ENCODE assay signal across 1 cellular context in the genomic region with DNA sequence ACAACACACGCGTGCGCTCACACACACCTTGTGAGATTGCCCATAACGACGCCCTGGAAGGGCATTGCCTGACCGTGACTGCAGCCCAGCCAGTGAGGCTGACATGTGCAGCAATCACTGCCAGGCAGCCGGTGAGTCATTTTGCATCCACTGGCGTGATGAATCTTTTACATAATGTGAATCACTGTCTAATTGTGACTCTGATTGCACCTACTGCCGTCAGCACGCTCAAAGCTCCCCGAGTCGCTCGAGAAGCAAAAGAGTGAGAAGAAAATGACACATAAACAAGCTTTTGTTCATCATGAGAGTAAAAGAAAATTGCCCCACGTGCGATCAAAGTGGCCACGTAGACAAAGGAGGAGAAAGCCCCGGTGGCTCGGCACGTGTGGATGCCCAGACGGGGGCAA.
TF ChIP-seq lines count a peak whose summit lies in the region.

No MANE protein-coding gene starts in this region.

TF ChIP-seq in GM23338, 12 proteins besides CTCF, POLR2A, EP300 and RAD21 (continued from another document):
- TF ChIP-seq, protein P1, sequence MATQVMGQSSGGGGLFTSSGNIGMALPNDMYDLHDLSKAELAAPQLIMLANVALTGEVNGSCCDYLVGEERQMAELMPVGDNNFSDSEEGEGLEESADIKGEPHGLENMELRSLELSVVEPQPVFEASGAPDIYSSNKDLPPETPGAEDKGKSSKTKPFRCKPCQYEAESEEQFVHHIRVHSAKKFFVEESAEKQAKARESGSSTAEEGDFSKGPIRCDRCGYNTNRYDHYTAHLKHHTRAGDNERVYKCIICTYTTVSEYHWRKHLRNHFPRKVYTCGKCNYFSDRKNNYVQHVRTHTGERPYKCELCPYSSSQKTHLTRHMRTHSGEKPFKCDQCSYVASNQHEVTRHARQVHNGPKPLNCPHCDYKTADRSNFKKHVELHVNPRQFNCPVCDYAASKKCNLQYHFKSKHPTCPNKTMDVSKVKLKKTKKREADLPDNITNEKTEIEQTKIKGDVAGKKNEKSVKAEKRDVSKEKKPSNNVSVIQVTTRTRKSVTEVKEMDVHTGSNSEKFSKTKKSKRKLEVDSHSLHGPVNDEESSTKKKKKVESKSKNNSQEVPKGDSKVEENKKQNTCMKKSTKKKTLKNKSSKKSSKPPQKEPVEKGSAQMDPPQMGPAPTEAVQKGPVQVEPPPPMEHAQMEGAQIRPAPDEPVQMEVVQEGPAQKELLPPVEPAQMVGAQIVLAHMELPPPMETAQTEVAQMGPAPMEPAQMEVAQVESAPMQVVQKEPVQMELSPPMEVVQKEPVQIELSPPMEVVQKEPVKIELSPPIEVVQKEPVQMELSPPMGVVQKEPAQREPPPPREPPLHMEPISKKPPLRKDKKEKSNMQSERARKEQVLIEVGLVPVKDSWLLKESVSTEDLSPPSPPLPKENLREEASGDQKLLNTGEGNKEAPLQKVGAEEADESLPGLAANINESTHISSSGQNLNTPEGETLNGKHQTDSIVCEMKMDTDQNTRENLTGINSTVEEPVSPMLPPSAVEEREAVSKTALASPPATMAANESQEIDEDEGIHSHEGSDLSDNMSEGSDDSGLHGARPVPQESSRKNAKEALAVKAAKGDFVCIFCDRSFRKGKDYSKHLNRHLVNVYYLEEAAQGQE (IDR thresholded peaks at IDR 0.05; ENCODE audit: unreplicated experiment) = no peak
